In genomic region chr2:149329068-149329467, GRCh38 we compare ENCODE assay signal across 8 cellular contexts. TPM values are rescaled to one million over a fixed set of nuclear protein-coding genes. Genes with fewer than 3 reads are reported as not detected.
A peak's percentile ranks its signal among the peaks of the same experiment; 100 is the strongest.
DNase-seq lines count a peak whose midpoint lies in the region; ATAC-seq and TF ChIP-seq lines count a peak whose summit lies in the region.

No MANE protein-coding gene starts in this region.

- H3K4me2 ChIP-seq in OCI-LY7 (ENCODE audit: low read length), result no peak overlapping the region

- H3K27ac Mint-ChIP-seq in stimulated activated memory B cell treated with anti-CD40 and anti-IgM and Interleukin-4, amounts not matched to agents 10 μg/mL and 1 μg/mL and 100 μg/mL, for 72 hours, result no peak overlapping the region
- no peak overlapping the region for H3K27ac Mint-ChIP-seq in activated naive CD4-positive, alpha-beta T cell treated with anti-CD3 and anti-CD28 coated beads, Interleukin-2, amount 10 ng/mL, durations not matched to agents 7 days and 5 days

- TF ChIP-seq CTCF in OCI-LY7 (conservative IDR thresholded peaks at IDR 0.05; ENCODE audit: low read length) (peak; percentile 34; the same call in 1 of the 2 replicates), fibroblast of pulmonary artery (IDR thresholded peaks at IDR 0.05; ENCODE audit: low read length, missing control alignments) (peak; percentile 8)

- intact Hi-C loops in OCI-LY7 (cut with micrococcal nuclease; ENCODE audit: unreplicated experiment), result no loop called here

- ATAC-seq in stimulated activated memory B cell treated with anti-CD40 and anti-IgM and Interleukin-4, amounts not matched to agents 10 μg/mL and 1 μg/mL and 100 μg/mL, for 72 hours, result no peak
- no peak for ATAC-seq in HG03175 (IDR thresholded peaks at IDR 0.05; ENCODE audit: unreplicated experiment)

- peaks cover 23% of the 10 kb centered on the region for H3K4me1 Mint-ChIP-seq in stimulated activated memory B cell treated with anti-CD40 and anti-IgM and Interleukin-4, amounts not matched to agents 10 μg/mL and 1 μg/mL and 100 μg/mL, for 72 hours
- peaks cover 6% of the 10 kb centered on the region for H3K4me1 Mint-ChIP-seq in activated naive CD4-positive, alpha-beta T cell treated with anti-CD3 and anti-CD28 coated beads, Interleukin-2, amount 10 ng/mL, durations not matched to agents 7 days and 5 days

- POLR2A ChIA-PET in OCI-LY7 (lab: Charles Lee), result no interaction called here

- no peaks in the 10 kb centered on the region for H3K79me2 ChIP-seq in OCI-LY7 (ENCODE audit: insufficient read depth, low read depth, low read length)

- H3K4me3 Mint-ChIP-seq in stimulated activated memory B cell treated with anti-CD40 and anti-IgM and Interleukin-4, amounts not matched to agents 10 μg/mL and 1 μg/mL and 100 μg/mL, for 72 hours, result peak overlapping the region; percentile 79
- no peak overlapping the region for H3K4me3 Mint-ChIP-seq in activated naive CD4-positive, alpha-beta T cell treated with anti-CD3 and anti-CD28 coated beads, Interleukin-2, amount 10 ng/mL, durations not matched to agents 7 days and 5 days

- no peaks in the 10 kb centered on the region for H3K9me3 Mint-ChIP-seq in stimulated activated memory B cell treated with anti-CD40 and anti-IgM and Interleukin-4, amounts not matched to agents 10 μg/mL and 1 μg/mL and 100 μg/mL, for 72 hours
- no peaks in the 10 kb centered on the region for H3K9me3 Mint-ChIP-seq in activated naive CD4-positive, alpha-beta T cell treated with anti-CD3 and anti-CD28 coated beads, Interleukin-2, amount 10 ng/mL, durations not matched to agents 7 days and 5 days

- H3K9me3 ChIP-seq in OCI-LY7 (ENCODE audit: low read length), result no peaks in the 10 kb centered on the region

- no peak overlapping the region for H3K4me3 ChIP-seq in OCI-LY7 (ENCODE audit: low read depth, low read length, poor library complexity, severe bottlenecking)
- no peak overlapping the region for H3K4me3 ChIP-seq in fibroblast of pulmonary artery (replicated peaks; ENCODE audit: low read depth, low read length)

- CTCF ChIA-PET in OCI-LY7 (lab: Charles Lee; ENCODE audit: unreplicated experiment), result no interaction called here
- CTCF ChIA-PET in activated naive CD4-positive, alpha-beta T cell treated with anti-CD3 and anti-CD28 coated beads, Interleukin-2, amount 10 ng/mL, durations not matched to agents 7 days and 5 days (lab: Charles Lee), result no interaction called here

- H3K36me3 ChIP-seq in OCI-LY7 (ENCODE audit: insufficient read depth, low read length), result no peaks in the 10 kb centered on the region

- BruUV-seq in OCI-LY7 (replicated peaks; lab: Mats Ljungman, UMichigan), result no TSS peak

- no peaks in the 10 kb centered on the region for H3K36me3 Mint-ChIP-seq in stimulated activated memory B cell treated with anti-CD40 and anti-IgM and Interleukin-4, amounts not matched to agents 10 μg/mL and 1 μg/mL and 100 μg/mL, for 72 hours
- H3K36me3 Mint-ChIP-seq in activated naive CD4-positive, alpha-beta T cell treated with anti-CD3 and anti-CD28 coated beads, Interleukin-2, amount 10 ng/mL, durations not matched to agents 7 days and 5 days, result peaks cover 2% of the 10 kb centered on the region

- no peak overlapping the region for H3K27ac ChIP-seq in OCI-LY7 (ENCODE audit: low read depth, low read length, poor library complexity, severe bottlenecking)

- DNase-seq in SIG-M5 treated with dmso at 0.1 percent for 504 hours (lab: John Stamatoyannopoulos, UW; ENCODE audit: unreplicated experiment) (peak; percentile 22), SIG-M5 (lab: John Stamatoyannopoulos, UW) (no peak), OCI-LY7 (ENCODE audit: low spot score) (no peak), fibroblast of pulmonary artery (ENCODE audit: low read depth) (no peak), occipital lobe (lab: John Stamatoyannopoulos, UW) (no peak)
- no peak for DNase-seq in activated naive CD4-positive, alpha-beta T cell treated with anti-CD3 and anti-CD28 coated beads, Interleukin-2, amount 10 ng/mL, durations not matched to agents 7 days and 5 days

- peaks cover 54% of the 10 kb centered on the region for H3K27me3 Mint-ChIP-seq in stimulated activated memory B cell treated with anti-CD40 and anti-IgM and Interleukin-4, amounts not matched to agents 10 μg/mL and 1 μg/mL and 100 μg/mL, for 72 hours
- H3K27me3 Mint-ChIP-seq in activated naive CD4-positive, alpha-beta T cell treated with anti-CD3 and anti-CD28 coated beads, Interleukin-2, amount 10 ng/mL, durations not matched to agents 7 days and 5 days, result peaks cover 45% of the 10 kb centered on the region

- H3K9me2 ChIP-seq in OCI-LY7 (ENCODE audit: insufficient read depth, low read length), result no peaks in the 10 kb centered on the region

- no peaks in the 10 kb centered on the region for H3K4me1 ChIP-seq in OCI-LY7 (ENCODE audit: insufficient read depth, low read length, poor library complexity, severe bottlenecking)

- no peaks in the 10 kb centered on the region for H4K20me1 ChIP-seq in OCI-LY7 (ENCODE audit: insufficient read depth, low read length)

- H2AFZ ChIP-seq in OCI-LY7 (ENCODE audit: low read length), result no peak overlapping the region

RNA-seq across cellular contexts. Expression of gene LYPD6, which starts 1.3 kb away (rescaled TPM):
- not detected in 2 replicates for total RNA-seq in OCI-LY7 (2014; rRNA removed; shearing (Covaris generic))
- total RNA-seq in OCI-LY7 (2022), result not detected in 2 replicates
- 14.3 TPM for total RNA-seq in occipital lobe

Comparison
In these comparisons a context has a peak if more than half of its experiments do, and no peak if none do; other contexts are left out.
1. RNA of gene LYPD6, which starts 1.3 kb away (total RNA-seq): 14.3 TPM in occipital lobe (single experiment); not detected in OCI-LY7; every median in the first group is over 10 times any median in the second.